8 cellular contexts compared by ENCODE assay signal in genomic region chr19:14004619-14005380, GRCh38. TPM values are rescaled to one million over a fixed set of nuclear protein-coding genes. Genes with fewer than 3 reads are reported as not detected.
DNase-seq lines count a peak whose midpoint lies in the region; ATAC-seq and TF ChIP-seq lines count a peak whose summit lies in the region.

No MANE protein-coding gene starts in this region.

- CTCF ChIA-PET in SK-N-SH (lab: Yijun Ruan, JAX), result interaction anchor here (0.9 to 1.5 kb wide), 5 partner anchors 9 to 122 kb away, joined by 3 to 5 read pairs (median 4); partner anchors contain the start of gene IL27RA

- H3K27me3 ChIP-seq in gastrocnemius medialis, result no peaks in the 10 kb centered on the region
- no peaks in the 10 kb centered on the region for H3K27me3 ChIP-seq in SK-N-SH (ENCODE audit: insufficient read depth)

- ATAC-seq in activated T-cell treated with anti-CD3 and anti-CD28 coated beads, Interleukin-2, amount 50 U/mL, for 4 hours, result no peak
- ATAC-seq in gastrocnemius medialis, result peak; percentile 9 to 24

- in situ Hi-C loops in gastrocnemius medialis (cut with MboI; ENCODE audit: low sequenced_read_pairs in 4 of 4), result loop anchor here in 1 of 4 donors (5.0 kb wide), 1 partner anchor 52 kb away; the partner anchor contains the start of gene DCAF15

- POLR2A ChIA-PET in SK-N-SH (lab: Yijun Ruan, JAX), result interaction anchor here (0.6 to 1.4 kb wide), 3 partner anchors 11 to 68 kb away, joined by 3 to 4 read pairs (median 3); no protein-coding TSS in a partner anchor

- peaks cover 4% of the 10 kb centered on the region; the same call in 1 of the 2 replicates for H3K79me2 ChIP-seq in SK-N-SH (ENCODE audit: insufficient read depth)

- H3K9me3 ChIP-seq in gastrocnemius medialis, result no peaks in the 10 kb centered on the region
- H3K9me3 ChIP-seq in SK-N-SH, result no peaks in the 10 kb centered on the region

- peak overlapping the region; percentile 70 for H3K4me3 Mint-ChIP-seq in activated T-cell treated with anti-CD3 and anti-CD28 coated beads, Interleukin-2, amount 50 U/mL, for 4 hours
- H3K4me3 Mint-ChIP-seq in activated naive CD8-positive, alpha-beta T cell treated with anti-CD3 and anti-CD28 coated beads for 36 hours, result peak overlapping the region; percentile 85

- peak overlapping the region; percentile 90 for H3K27ac Mint-ChIP-seq in activated naive CD8-positive, alpha-beta T cell treated with anti-CD3 and anti-CD28 coated beads for 36 hours

- peaks cover 40 to 45% of the 10 kb centered on the region in 2 donors for H3K4me1 ChIP-seq in gastrocnemius medialis
- peaks cover 0 to 7% of the 10 kb centered on the region in 2 experiments; a peak in 1 of 4 replicates for H3K4me1 ChIP-seq in SK-N-SH (ENCODE audit: control insufficient read depth in 1 of 2, insufficient read depth in 2 of 2, low read depth in 1 of 2, low read length in 1 of 2)

- H3K4me3 ChIP-seq in gastrocnemius medialis (peak overlapping the region; percentile 84 to 97 (median 91)), SK-N-SH (ENCODE audit: low read depth in 2 of 2, low read length in 1 of 2) (0 out of 4 replicates have a peak overlapping the region, but pooled peaks of 1 of the 2 experiments have one; percentile 66)

- no peak overlapping the region; the same call in 1 of the 2 replicates for H3K4me2 ChIP-seq in SK-N-SH

- peaks cover 17% of the 10 kb centered on the region for H3F3A ChIP-seq in SK-N-SH (replicated peaks; ENCODE audit: insufficient read depth)

- WGBS in SK-N-SH (ENCODE audit: low lambda C conversion rate), result 93% methylated on average over 14 of the region's 14 CpGs

- H3K36me3 ChIP-seq in gastrocnemius medialis (no peaks in the 10 kb centered on the region), SK-N-SH (replicated peaks in 1 of 2; ENCODE audit: control insufficient read depth in 1 of 2, insufficient read depth in 2 of 2, low read length in 1 of 2) (peaks cover 0 to 5% of the 10 kb centered on the region in 2 experiments)

- no peak for TF ChIP-seq EP300 in SK-N-SH (IDR thresholded peaks at IDR 0.05; ENCODE audit: borderline replicate concordance in 1 of 2, low read depth in 1 of 2, low read length in 1 of 2)

- DNase-seq in activated T-cell treated with anti-CD3 and anti-CD28 coated beads, Interleukin-2, amount 50 U/mL, for 4 hours, result no peak
- no peak for DNase-seq in activated T-cell treated with anti-CD3 and anti-CD28 coated beads for 4 hours
- DNase-seq in activated naive CD8-positive, alpha-beta T cell treated with anti-CD3 and anti-CD28 coated beads for 36 hours, result no peak
- peak; percentile 39 to 41 for DNase-seq in hippocampal formation (lab: John Stamatoyannopoulos, UW)
- DNase-seq in gastrocnemius medialis, result peak; percentile 78 to 81
- DNase-seq in DMS79 (lab: John Stamatoyannopoulos, UW), result no peak
- no peak for DNase-seq in HPDE6-E6E7 (ENCODE audit: extremely low spot score)
- no peak for DNase-seq in SK-N-SH

- H3K36me3 Mint-ChIP-seq in activated T-cell treated with anti-CD3 and anti-CD28 coated beads, Interleukin-2, amount 50 U/mL, for 4 hours (ENCODE audit: insufficient read depth), result no peaks in the 10 kb centered on the region
- H3K36me3 Mint-ChIP-seq in activated naive CD8-positive, alpha-beta T cell treated with anti-CD3 and anti-CD28 coated beads for 36 hours, result peaks cover 12% of the 10 kb centered on the region

- TF ChIP-seq POLR2A in gastrocnemius medialis (IDR thresholded peaks at IDR 0.05), result peak; percentile 10 to 34

- peak overlapping the region; percentile 96 to 100 (median 99) for H3K27ac ChIP-seq in gastrocnemius medialis
- H3K27ac ChIP-seq in SK-N-SH (ENCODE audit: low read depth in 2 of 2, low read length in 1 of 2), result peak overlapping the region in 1 of 2 experiments; percentile 94; a peak in 2 of 4 replicates

- no peak overlapping the region for H2AFZ ChIP-seq in SK-N-SH (ENCODE audit: low read depth)

- H4K20me1 ChIP-seq in SK-N-SH (ENCODE audit: insufficient read depth), result no peaks in the 10 kb centered on the region

- no peaks in the 10 kb centered on the region for H3K9me3 Mint-ChIP-seq in activated T-cell treated with anti-CD3 and anti-CD28 coated beads, Interleukin-2, amount 50 U/mL, for 4 hours
- H3K9me3 Mint-ChIP-seq in activated naive CD8-positive, alpha-beta T cell treated with anti-CD3 and anti-CD28 coated beads for 36 hours, result peaks cover 3% of the 10 kb centered on the region

- no peak overlapping the region for H3K9ac ChIP-seq in SK-N-SH

- no peak for TF ChIP-seq RAD21 in SK-N-SH (IDR thresholded peaks at IDR 0.05; ENCODE audit: low read length)

- TF ChIP-seq CTCF in gastrocnemius medialis (IDR thresholded peaks at IDR 0.05 in 4 of 5, conservative IDR thresholded peaks at IDR 0.05 in 1 of 5) (no peak), SK-N-SH (IDR thresholded peaks at IDR 0.05) (no peak)

- intact Hi-C loops in gastrocnemius medialis (cut with DNase I; ENCODE audit: low total_unique reads), result loop anchor here (2.0 to 10.0 kb wide), 5 partner anchors 113 to 558 kb away; partner anchors contain the start of genes ASF1B, PRKACA and ZSWIM4

- H3K9me2 ChIP-seq in SK-N-SH, result no peaks in the 10 kb centered on the region

- H3K4me1 Mint-ChIP-seq in activated T-cell treated with anti-CD3 and anti-CD28 coated beads, Interleukin-2, amount 50 U/mL, for 4 hours (ENCODE audit: low read depth), result peaks cover 54% of the 10 kb centered on the region
- H3K4me1 Mint-ChIP-seq in activated naive CD8-positive, alpha-beta T cell treated with anti-CD3 and anti-CD28 coated beads for 36 hours, result peaks cover 48% of the 10 kb centered on the region

- H3K27me3 Mint-ChIP-seq in activated T-cell treated with anti-CD3 and anti-CD28 coated beads, Interleukin-2, amount 50 U/mL, for 4 hours (ENCODE audit: low read depth), result no peaks in the 10 kb centered on the region
- no peaks in the 10 kb centered on the region for H3K27me3 Mint-ChIP-seq in activated naive CD8-positive, alpha-beta T cell treated with anti-CD3 and anti-CD28 coated beads for 36 hours

TF ChIP-seq in SK-N-SH, 30 proteins besides CTCF, POLR2A, EP300 and RAD21 (continues in another document):
- TF ChIP-seq TEAD4 (IDR thresholded peaks at IDR 0.05; ENCODE audit: borderline replicate concordance, insufficient read depth) (no peak), GABPA (IDR thresholded peaks at IDR 0.05; ENCODE audit: low read depth) (no peak), FOSL2 (IDR thresholded peaks at IDR 0.05; ENCODE audit: borderline replicate concordance, low read depth) (no peak), IRF3 (IDR thresholded peaks at IDR 0.05; ENCODE audit: low read depth, low read length) (no peak), ELF1 (IDR thresholded peaks at IDR 0.05) (no peak), RFX5 (IDR thresholded peaks at IDR 0.05; ENCODE audit: low read length) (no peak)

RNA-seq across cellular contexts. Expression of gene RFX1, which starts 1.3 kb away (rescaled TPM):
- total RNA-seq in activated T-cell treated with anti-CD3 and anti-CD28 coated beads, Interleukin-2, amount 50 U/mL, for 4 hours, result 10 to 100 TPM; 11.3 to 13.8 (median 12.3) TPM
- total RNA-seq in activated naive CD8-positive, alpha-beta T cell treated with anti-CD3 and anti-CD28 coated beads for 36 hours, result 10 to 100 TPM in 1 of 2 experiments, 1 to 10 TPM in 1; 9.9 to 11.4 TPM
- total RNA-seq in gastrocnemius medialis, result 1 to 10 TPM; 2.7 to 7.2 (median 4.4) TPM
- 0.54 and 1.5 TPM in 2 replicates for polyA plus RNA-seq in SK-N-SH (2012; rRNA removed)
- polyA plus RNA-seq in SK-N-SH (2012; cell fraction: cytosol; rRNA removed), result 0.64 and 1.2 TPM in 2 replicates
- polyA plus RNA-seq in SK-N-SH (2012; cell fraction: nucleus; rRNA removed), result 6.2 and 9.3 TPM in 2 replicates

RNA-seq across cellular contexts. Expression of gene RLN3, which starts 23.1 kb away (rescaled TPM):
- not detected for total RNA-seq in activated T-cell treated with anti-CD3 and anti-CD28 coated beads, Interleukin-2, amount 50 U/mL, for 4 hours
- total RNA-seq in activated naive CD8-positive, alpha-beta T cell treated with anti-CD3 and anti-CD28 coated beads for 36 hours, result not detected
- not detected for total RNA-seq in gastrocnemius medialis
- polyA plus RNA-seq in SK-N-SH (2012; rRNA removed), result not detected in 2 replicates
- not detected in 2 replicates for polyA plus RNA-seq in SK-N-SH (2012; cell fraction: cytosol; rRNA removed)
- polyA plus RNA-seq in SK-N-SH (2012; cell fraction: nucleus; rRNA removed), result not detected in 2 replicates

RNA-seq across cellular contexts. Expression of gene IL27RA, which starts 26.8 kb away (rescaled TPM):
- total RNA-seq in activated T-cell treated with anti-CD3 and anti-CD28 coated beads, Interleukin-2, amount 50 U/mL, for 4 hours, result 100 to 1,000 TPM in 1 of 3 donors, 10 to 100 TPM in 2; 91.2 to 102 (median 94.0) TPM
- 10 to 100 TPM; 48.2 to 48.5 TPM for total RNA-seq in activated naive CD8-positive, alpha-beta T cell treated with anti-CD3 and anti-CD28 coated beads for 36 hours
- total RNA-seq in gastrocnemius medialis, result 1 to 10 TPM; 1.4 to 3.7 (median 2.0) TPM
- 9.3 TPM in 2 replicates for polyA plus RNA-seq in SK-N-SH (2012; rRNA removed)
- 5.5 and 7.5 TPM in 2 replicates for polyA plus RNA-seq in SK-N-SH (2012; cell fraction: cytosol; rRNA removed)
- 6.4 and 7.6 TPM in 2 replicates for polyA plus RNA-seq in SK-N-SH (2012; cell fraction: nucleus; rRNA removed)

RNA-seq across cellular contexts. Expression of gene DCAF15, which starts 52.5 kb away (rescaled TPM):
- 10 to 100 TPM; 65.2 to 75.4 (median 66.2) TPM for total RNA-seq in activated T-cell treated with anti-CD3 and anti-CD28 coated beads, Interleukin-2, amount 50 U/mL, for 4 hours
- total RNA-seq in activated naive CD8-positive, alpha-beta T cell treated with anti-CD3 and anti-CD28 coated beads for 36 hours, result 10 to 100 TPM; 54.3 to 54.6 TPM
- 10 to 100 TPM; 11.2 to 38.8 (median 18.0) TPM for total RNA-seq in gastrocnemius medialis
- 36.7 and 55.6 TPM in 2 replicates for polyA plus RNA-seq in SK-N-SH (2012; rRNA removed)
- 12.5 and 21.6 TPM in 2 replicates for polyA plus RNA-seq in SK-N-SH (2012; cell fraction: cytosol; rRNA removed)
- 239 and 253 TPM in 2 replicates for polyA plus RNA-seq in SK-N-SH (2012; cell fraction: nucleus; rRNA removed)

RNA-seq across cellular contexts. Expression of gene PALM3, which starts 57.1 kb away (rescaled TPM):
- not detected for total RNA-seq in activated T-cell treated with anti-CD3 and anti-CD28 coated beads, Interleukin-2, amount 50 U/mL, for 4 hours
- not detected for total RNA-seq in activated naive CD8-positive, alpha-beta T cell treated with anti-CD3 and anti-CD28 coated beads for 36 hours
- not detected for total RNA-seq in gastrocnemius medialis
- 5.2 and 5.5 TPM in 2 replicates for polyA plus RNA-seq in SK-N-SH (2012; rRNA removed)
- 4.3 and 5.5 TPM in 2 replicates for polyA plus RNA-seq in SK-N-SH (2012; cell fraction: cytosol; rRNA removed)
- polyA plus RNA-seq in SK-N-SH (2012; cell fraction: nucleus; rRNA removed), result 3.1 and 3.6 TPM in 2 replicates

Comparison
In these comparisons a context has a peak if more than half of its experiments do, and no peak if none do; other contexts are left out.
1. ATAC-seq: peak in gastrocnemius medialis (2 of 2); none in activated T-cell treated with anti-CD3 and anti-CD28 coated beads, Interleukin-2, amount 50 U/mL, for 4 hours (0 of 2).
2. DNase-seq: peak in hippocampal formation (2 of 2) and gastrocnemius medialis (2 of 2); none in activated T-cell treated with anti-CD3 and anti-CD28 coated beads, Interleukin-2, amount 50 U/mL, for 4 hours (single experiment), activated T-cell treated with anti-CD3 and anti-CD28 coated beads for 4 hours (single experiment), activated naive CD8-positive, alpha-beta T cell treated with anti-CD3 and anti-CD28 coated beads for 36 hours (single experiment), DMS79 (single experiment), HPDE6-E6E7 (single experiment) and SK-N-SH (single experiment).
3. RNA of gene IL27RA, which starts 26.8 kb away (total RNA-seq): 91.2 to 102 TPM in activated T-cell treated with anti-CD3 and anti-CD28 coated beads, Interleukin-2, amount 50 U/mL, for 4 hours and 48.2 to 48.5 TPM in activated naive CD8-positive, alpha-beta T cell treated with anti-CD3 and anti-CD28 coated beads for 36 hours; 1.4 to 3.7 TPM in gastrocnemius medialis; every median in the first group is over 10 times any median in the second.